ENCODE assay signal across 12 cellular contexts in the genomic region with DNA sequence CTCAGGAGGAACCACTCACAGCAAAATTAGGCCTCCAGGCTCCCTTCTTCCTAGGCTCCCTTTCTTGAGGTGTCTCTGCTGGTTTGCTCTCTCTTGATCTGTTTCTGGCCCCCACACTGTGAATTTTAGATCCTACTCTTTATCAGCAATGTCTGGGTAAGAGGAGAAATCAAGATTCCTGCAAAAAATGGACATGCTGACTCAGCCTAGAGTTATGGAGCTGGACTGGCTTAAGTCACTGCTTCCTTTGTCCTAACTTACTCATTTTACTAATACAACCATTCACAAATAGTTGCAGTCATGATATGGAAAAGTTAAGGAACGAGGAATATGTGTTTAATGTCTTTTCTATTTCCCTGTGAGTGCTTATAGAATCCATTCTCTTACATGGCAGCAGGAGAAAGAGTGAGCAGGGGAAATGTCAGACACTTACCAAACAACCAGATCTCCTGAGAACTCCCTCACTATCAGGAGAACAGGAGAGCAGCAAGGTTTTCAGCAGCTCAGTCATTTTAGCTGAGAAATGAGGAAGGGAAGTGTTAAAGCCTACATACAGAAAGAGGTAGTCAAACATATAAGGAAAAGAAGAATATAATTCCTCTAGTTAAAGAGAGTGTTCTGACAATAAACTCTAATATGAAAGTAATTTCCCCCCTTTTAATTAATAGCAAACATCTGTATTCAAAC.
DNase-seq lines count a peak whose midpoint lies in the region; ATAC-seq and TF ChIP-seq lines count a peak whose summit lies in the region.
"Had no signal": no experiment of that assay in that cellular context is flagged by ENCODE, and none has a peak within 500 bp of the region (broad histone marks: within the 10 kb centered on the region; RNA-seq: fewer than 3 reads in every experiment).

No MANE protein-coding gene starts in this region.

- TF ChIP-seq CTCF in HFFc6 (IDR thresholded peaks at IDR 0.05) = no peak
- TF ChIP-seq CTCF in fibroblast of lung (conservative IDR thresholded peaks at IDR 0.05 in 1 of 2, IDR thresholded peaks at IDR 0.05 in 1 of 2; ENCODE audit: low read depth in 1 of 2, low read length in 2 of 2) = no peak

- peak overlapping the region; percentile 45; the same call in 1 of the 2 replicates for H3K27ac ChIP-seq in SK-N-MC
- H3K27ac ChIP-seq in fibroblast of lung (ENCODE audit: insufficient read depth, low read length) = peak overlapping the region; percentile 86
- H3K27ac ChIP-seq: body of pancreas, esophagus squamous epithelium had no signal

- ATAC-seq in GM18502 (IDR thresholded peaks at IDR 0.05; ENCODE audit: poor library complexity, unreplicated experiment) (no peak), HG02763 (IDR thresholded peaks at IDR 0.05; ENCODE audit: unreplicated experiment) (no peak)
- ATAC-seq: body of pancreas had no signal

- no peak overlapping the region for H3K9ac ChIP-seq in SK-N-MC (ENCODE audit: insufficient read length)
- H3K9ac ChIP-seq in fibroblast of lung (ENCODE audit: insufficient read depth, low read length) = peak overlapping the region; percentile 46

- peak overlapping the region; percentile 96 for H3K27ac Mint-ChIP-seq in HFFc6

- H3K36me3 Mint-ChIP-seq in HFFc6 (ENCODE audit: low read depth) = peaks cover 22% of the 10 kb centered on the region

- H3K36me3 ChIP-seq in SK-N-MC (ENCODE audit: insufficient read depth, low read length) (no peaks in the 10 kb centered on the region), fibroblast of lung (ENCODE audit: control insufficient read depth, insufficient read depth, low read length) (no peaks in the 10 kb centered on the region)
- H3K36me3 ChIP-seq: esophagus squamous epithelium had no signal

- H3K4me3 Mint-ChIP-seq in HFFc6 = peak overlapping the region; percentile 84

- no peaks in the 10 kb centered on the region for H4K20me1 ChIP-seq in fibroblast of lung (ENCODE audit: control insufficient read depth, extremely low read depth, insufficient read depth, low read length)

- H2AFZ ChIP-seq in fibroblast of lung (ENCODE audit: low read length) = peak overlapping the region; percentile 68

- DNase-seq in HFFc6 (peak; percentile 64), SK-N-MC (ENCODE audit: low read depth, low spot score) (no peak), fibroblast of lung (ENCODE audit: low read depth in 2 of 2) (peak; percentile 83 to 97), renal cortical epithelial cell (ENCODE audit: low read depth) (peak; percentile 72), 8988T (no peak)
- no peak for DNase-seq in activated naive CD4-positive, alpha-beta T cell treated with anti-CD3 and anti-CD28 coated beads, Interleukin-2, amount 50 U/mL, for 16 hours
- DNase-seq: body of pancreas, DND-41, esophagus squamous epithelium, NCI-H146 had no signal

- H3K9me3 ChIP-seq in SK-N-MC (ENCODE audit: low read depth, low read length) (no peaks in the 10 kb centered on the region), fibroblast of lung (ENCODE audit: control insufficient read depth, insufficient read depth, low read depth, low read length) (no peaks in the 10 kb centered on the region)
- H3K9me3 ChIP-seq: body of pancreas, esophagus squamous epithelium had no signal

- H3K27me3 ChIP-seq in fibroblast of lung (ENCODE audit: control insufficient read depth, insufficient read depth, low read length) = no peaks in the 10 kb centered on the region
- H3K27me3 ChIP-seq: body of pancreas, esophagus squamous epithelium had no signal

- H3K4me2 ChIP-seq in fibroblast of lung (ENCODE audit: extremely low read depth, insufficient read depth, low read length) = peak overlapping the region; percentile 29

- peaks cover 12% of the 10 kb centered on the region; the same call in 1 of the 2 replicates for H3K9me3 Mint-ChIP-seq in HFFc6

- no peaks in the 10 kb centered on the region; the same call in 1 of the 2 replicates for H3K27me3 Mint-ChIP-seq in HFFc6 (ENCODE audit: insufficient read depth)

- no peak overlapping the region for H3K4me3 ChIP-seq in SK-N-MC
- no peak overlapping the region for H3K4me3 ChIP-seq in fibroblast of lung (replicated peaks in 1 of 4; ENCODE audit: control extremely low read depth in 1 of 4, insufficient read depth in 1 of 4, low read depth in 3 of 4, low read length in 4 of 4)
- H3K4me3 ChIP-seq: body of pancreas, esophagus squamous epithelium had no signal

- no peaks in the 10 kb centered on the region for H3K79me2 ChIP-seq in fibroblast of lung (ENCODE audit: control insufficient read depth, insufficient read depth, low read length)

- H3K4me1 Mint-ChIP-seq in HFFc6 (ENCODE audit: low read depth) = peaks cover 66% of the 10 kb centered on the region

- peaks cover 18% of the 10 kb centered on the region for H3K4me1 ChIP-seq in fibroblast of lung (ENCODE audit: control insufficient read depth, extremely low read depth, insufficient read depth, low read length)
- H3K4me1 ChIP-seq: body of pancreas, esophagus squamous epithelium had no signal

Comparison
In these comparisons a context has a peak if more than half of its experiments do, and no peak if none do; other contexts are left out.
1. DNase-seq: peak in HFFc6 (single experiment), fibroblast of lung (2 of 2) and renal cortical epithelial cell (single experiment); none in SK-N-MC (single experiment), 8988T (single experiment) and activated naive CD4-positive, alpha-beta T cell treated with anti-CD3 and anti-CD28 coated beads, Interleukin-2, amount 50 U/mL, for 16 hours (single experiment).